Comparison of ENCODE assay signal across 9 cellular contexts in the genomic region with DNA sequence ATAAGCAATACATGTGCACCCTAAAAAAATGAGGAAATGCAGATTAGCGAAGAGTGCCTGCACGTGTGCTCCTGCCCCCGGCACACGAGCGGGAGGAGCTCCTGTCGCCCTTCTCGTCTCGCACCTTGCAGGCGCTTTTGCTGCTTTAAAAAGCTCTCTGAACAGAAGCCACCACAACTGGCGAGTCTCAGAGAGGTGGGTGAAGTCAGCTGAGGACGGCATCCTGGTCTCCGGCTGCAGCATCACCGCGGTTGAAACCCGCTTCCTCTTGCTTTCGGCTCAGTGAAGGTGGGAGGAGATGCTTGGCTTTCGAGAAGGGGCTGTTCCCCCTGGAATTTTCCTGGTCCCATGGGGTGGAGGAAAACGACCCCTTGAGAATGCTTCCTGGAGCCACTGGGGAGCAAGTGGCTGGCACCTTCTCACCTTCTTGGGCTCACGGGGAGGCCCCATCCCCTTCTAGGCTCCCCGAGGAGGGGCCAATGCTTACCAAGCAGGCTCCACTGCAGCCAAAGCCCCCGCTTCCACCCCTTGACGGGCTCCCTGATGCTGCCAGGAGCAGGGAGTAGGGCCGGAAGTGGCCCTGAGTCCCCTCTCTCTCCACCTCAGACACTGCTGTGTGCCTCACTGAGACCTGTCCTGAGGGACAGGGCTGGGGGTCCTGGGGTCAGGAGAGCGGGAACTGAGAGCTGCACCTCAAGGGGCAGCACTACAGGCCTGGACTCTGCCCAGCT. TPM values are rescaled to one million over a fixed set of nuclear protein-coding genes. Genes with fewer than 3 reads are reported as not detected.
DNase-seq lines count a peak whose midpoint lies in the region; ATAC-seq, FAIRE-seq and TF ChIP-seq lines count a peak whose summit lies in the region.
"Had no signal": no experiment of that assay in that cellular context is flagged by ENCODE, and none has a peak within 500 bp of the region (broad histone marks: within the 10 kb centered on the region; RNA-seq: fewer than 3 reads in every experiment).

No MANE protein-coding gene starts in this region.

- TF ChIP-seq CTCF in CD14-positive monocyte (IDR thresholded peaks at IDR 0.05) (no peak), OCI-LY3 (IDR thresholded peaks at IDR 0.05; ENCODE audit: low read depth, low read length) (no peak), D721Med (IDR thresholded peaks at IDR 0.05; ENCODE audit: insufficient read depth, missing control alignments) (no peak)

- peaks cover 13% of the 10 kb centered on the region for H3K4me1 Mint-ChIP-seq in CD14-positive monocyte

- no peaks in the 10 kb centered on the region for H3K9me3 ChIP-seq in OCI-LY3 (ENCODE audit: insufficient read depth, low read length)

- no peak overlapping the region for H3K27ac Mint-ChIP-seq in CD14-positive monocyte

- ATAC-seq in GM21786 (IDR thresholded peaks at IDR 0.05; ENCODE audit: unreplicated experiment) (no peak), HG02884 (IDR thresholded peaks at IDR 0.05; ENCODE audit: unreplicated experiment) (no peak)

- no peaks in the 10 kb centered on the region for H3K36me3 Mint-ChIP-seq in CD14-positive monocyte

- intact Hi-C loops in CD14-positive monocyte (cut with micrococcal nuclease), result no loop called here

- H3K79me2 ChIP-seq in OCI-LY3 (ENCODE audit: low read length), result no peaks in the 10 kb centered on the region

- no peak overlapping the region for H3K9ac ChIP-seq in OCI-LY3 (ENCODE audit: low read length)

- no peaks in the 10 kb centered on the region for H3K27me3 ChIP-seq in OCI-LY3 (ENCODE audit: low read depth, low read length)

- DNase-seq in CD14-positive monocyte (ENCODE audit: low spot score), result peak; percentile 41
- peak; percentile 19 to 70 (median 44) for DNase-seq in activated naive CD4-positive, alpha-beta T cell (lab: John Stamatoyannopoulos, UW)
- DNase-seq in D721Med (ENCODE audit: insufficient read length, low spot score), result no peak
- DNase-seq in NCI-H1436 treated with DMSO at 0.1 percent for 48 hours (lab: John Stamatoyannopoulos, UW), result no peak

- H3K4me2 ChIP-seq in OCI-LY3 (ENCODE audit: low read length), result peak overlapping the region; percentile 38

- H3K4me3 ChIP-seq in OCI-LY3 (ENCODE audit: low read length) (no peak overlapping the region), skin epidermis (no peak overlapping the region)

- H4K20me1 ChIP-seq in OCI-LY3 (ENCODE audit: insufficient read depth, low read length), result no peaks in the 10 kb centered on the region

- H3K27ac ChIP-seq in OCI-LY3 (ENCODE audit: low read length), result no peak overlapping the region
- peak overlapping the region in 14 of 21 experiments; percentile 11 to 85 (median 50) for H3K27ac ChIP-seq in skin epidermis

- no peak overlapping the region; the same call in 1 of the 2 replicates for H2AFZ ChIP-seq in OCI-LY3 (ENCODE audit: low read depth, low read length)

- H3K4me1 ChIP-seq in OCI-LY3 (ENCODE audit: low read length), result peaks cover 5% of the 10 kb centered on the region

- peak overlapping the region; percentile 75 to 86 for H3K4me3 Mint-ChIP-seq in CD14-positive monocyte

- peaks cover 10 to 22% (median 17%) of the 10 kb centered on the region in 3 donors for H3K27me3 Mint-ChIP-seq in CD14-positive monocyte (ENCODE audit: low read depth in 3 of 3)

- H3K36me3 ChIP-seq in OCI-LY3 (replicated peaks; ENCODE audit: low read depth, low read length), result no peaks in the 10 kb centered on the region

- no peak for FAIRE-seq in D721Med (lab: Jason Lieb, UNC)
- FAIRE-seq: islet of Langerhans had no signal

- no peaks in the 10 kb centered on the region for H3K9me3 Mint-ChIP-seq in CD14-positive monocyte

RNA-seq across cellular contexts. Expression of a gene that starts 29.2 kb away (rescaled TPM):
- polyA plus RNA-seq in CD14-positive monocyte, result 10 to 100 TPM; 24.5 to 35.9 TPM

RNA-seq across cellular contexts. Expression of a gene that starts 49.2 kb away (rescaled TPM):
- polyA plus RNA-seq in CD14-positive monocyte, result 1 to 10 TPM; 4.4 to 5.0 TPM

RNA-seq across cellular contexts. Expression of a gene that starts 49.2 kb away (rescaled TPM):
- polyA plus RNA-seq in CD14-positive monocyte, result under 1 TPM; 0.08 to 0.33 TPM

Comparison
In these comparisons a context has a peak if more than half of its experiments do, and no peak if none do; other contexts are left out.
1. DNase-seq: peak in CD14-positive monocyte (single experiment) and activated naive CD4-positive, alpha-beta T cell (4 of 4); none in D721Med (single experiment) and NCI-H1436 treated with DMSO at 0.1 percent for 48 hours (single experiment).